In genomic region chr15:78148392-78149067, GRCh38 we compare ENCODE assay signal across 1 cellular context.
TF ChIP-seq lines count a peak whose summit lies in the region.

No MANE protein-coding gene starts in this region.

TF ChIP-seq in HepG2, 621 proteins besides CTCF, POLR2A, EP300 and RAD21:
- no peak for TF ChIP-seq MYNN (CRISPR knock-in tag; IDR thresholded peaks at IDR 0.05; ENCODE audit: low read depth)
- no peak for TF ChIP-seq DMAP1 (CRISPR knock-in tag; IDR thresholded peaks at IDR 0.05)
- TF ChIP-seq ZNF362 (CRISPR knock-in tag; IDR thresholded peaks at IDR 0.05; ENCODE audit: borderline replicate concordance), result 0 out of 2 replicates have a peak, but pooled peaks have one; percentile 14
- TF ChIP-seq CEBPG (CRISPR knock-in tag; IDR thresholded peaks at IDR 0.05), result 0 out of 2 replicates have a peak, but pooled peaks have one; percentile 24
- TF ChIP-seq BCL6 (CRISPR knock-in tag; IDR thresholded peaks at IDR 0.05), result peak; percentile 78
- peak; percentile 27; the same call in 1 of the 2 replicates for TF ChIP-seq CHD4 (IDR thresholded peaks at IDR 0.05; ENCODE audit: borderline replicate concordance, low read length)
- no peak for TF ChIP-seq DRAP1 (CRISPR knock-in tag; IDR thresholded peaks at IDR 0.05)
- no peak for TF ChIP-seq SATB2 (CRISPR knock-in tag; IDR thresholded peaks at IDR 0.05)
- TF ChIP-seq, protein P1, sequence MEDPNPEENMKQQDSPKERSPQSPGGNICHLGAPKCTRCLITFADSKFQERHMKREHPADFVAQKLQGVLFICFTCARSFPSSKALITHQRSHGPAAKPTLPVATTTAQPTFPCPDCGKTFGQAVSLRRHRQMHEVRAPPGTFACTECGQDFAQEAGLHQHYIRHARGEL (CRISPR knock-in tag; IDR thresholded peaks at IDR 0.05), result no peak
- TF ChIP-seq KAT7 (CRISPR knock-in tag; IDR thresholded peaks at IDR 0.05; ENCODE audit: borderline replicate concordance), result 0 out of 2 replicates have a peak, but pooled peaks have one; percentile 2
- 0 out of 2 replicates have a peak, but pooled peaks have one; percentile 22 for TF ChIP-seq ZNF335 (CRISPR knock-in tag; IDR thresholded peaks at IDR 0.05)
- TF ChIP-seq NCOR1 (IDR thresholded peaks at IDR 0.05; ENCODE audit: borderline replicate concordance, low read length), result 0 out of 2 replicates have a peak, but pooled peaks have one; percentile 33
- TF ChIP-seq ASH2L (IDR thresholded peaks at IDR 0.05; ENCODE audit: insufficient read length, low read depth, low read length), result peak; percentile 43
- TF ChIP-seq, protein P2, sequence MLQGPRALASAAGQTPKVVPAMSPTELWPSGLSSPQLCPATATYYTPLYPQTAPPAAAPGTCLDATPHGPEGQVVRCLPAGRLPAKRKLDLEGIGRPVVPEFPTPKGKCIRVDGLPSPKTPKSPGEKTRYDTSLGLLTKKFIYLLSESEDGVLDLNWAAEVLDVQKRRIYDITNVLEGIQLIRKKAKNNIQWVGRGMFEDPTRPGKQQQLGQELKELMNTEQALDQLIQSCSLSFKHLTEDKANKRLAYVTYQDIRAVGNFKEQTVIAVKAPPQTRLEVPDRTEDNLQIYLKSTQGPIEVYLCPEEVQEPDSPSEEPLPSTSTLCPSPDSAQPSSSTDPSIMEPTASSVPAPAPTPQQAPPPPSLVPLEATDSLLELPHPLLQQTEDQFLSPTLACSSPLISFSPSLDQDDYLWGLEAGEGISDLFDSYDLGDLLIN (CRISPR knock-in tag; IDR thresholded peaks at IDR 0.05; ENCODE audit: borderline replicate concordance), result no peak
- peak; percentile 1; the same call in 1 of the 2 replicates for TF ChIP-seq CEBPB (IDR thresholded peaks at IDR 0.05; ENCODE audit: borderline replicate concordance, low read depth, low read length)
- no peak for TF ChIP-seq FOXO4 (CRISPR knock-in tag; conservative IDR thresholded peaks at IDR 0.05)
- TF ChIP-seq, protein P3, sequence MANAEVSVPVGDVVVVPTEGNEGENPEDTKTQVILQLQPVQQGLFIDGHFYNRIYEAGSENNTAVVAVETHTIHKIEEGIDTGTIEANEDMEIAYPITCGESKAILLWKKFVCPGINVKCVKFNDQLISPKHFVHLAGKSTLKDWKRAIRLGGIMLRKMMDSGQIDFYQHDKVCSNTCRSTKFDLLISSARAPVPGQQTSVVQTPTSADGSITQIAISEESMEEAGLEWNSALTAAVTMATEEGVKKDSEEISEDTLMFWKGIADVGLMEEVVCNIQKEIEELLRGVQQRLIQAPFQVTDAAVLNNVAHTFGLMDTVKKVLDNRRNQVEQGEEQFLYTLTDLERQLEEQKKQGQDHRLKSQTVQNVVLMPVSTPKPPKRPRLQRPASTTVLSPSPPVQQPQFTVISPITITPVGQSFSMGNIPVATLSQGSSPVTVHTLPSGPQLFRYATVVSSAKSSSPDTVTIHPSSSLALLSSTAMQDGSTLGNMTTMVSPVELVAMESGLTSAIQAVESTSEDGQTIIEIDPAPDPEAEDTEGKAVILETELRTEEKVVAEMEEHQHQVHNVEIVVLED (CRISPR knock-in tag; IDR thresholded peaks at IDR 0.05; ENCODE audit: borderline replicate concordance), result peak; percentile 36; the same call in 1 of the 2 replicates
- TF ChIP-seq, protein P4, sequence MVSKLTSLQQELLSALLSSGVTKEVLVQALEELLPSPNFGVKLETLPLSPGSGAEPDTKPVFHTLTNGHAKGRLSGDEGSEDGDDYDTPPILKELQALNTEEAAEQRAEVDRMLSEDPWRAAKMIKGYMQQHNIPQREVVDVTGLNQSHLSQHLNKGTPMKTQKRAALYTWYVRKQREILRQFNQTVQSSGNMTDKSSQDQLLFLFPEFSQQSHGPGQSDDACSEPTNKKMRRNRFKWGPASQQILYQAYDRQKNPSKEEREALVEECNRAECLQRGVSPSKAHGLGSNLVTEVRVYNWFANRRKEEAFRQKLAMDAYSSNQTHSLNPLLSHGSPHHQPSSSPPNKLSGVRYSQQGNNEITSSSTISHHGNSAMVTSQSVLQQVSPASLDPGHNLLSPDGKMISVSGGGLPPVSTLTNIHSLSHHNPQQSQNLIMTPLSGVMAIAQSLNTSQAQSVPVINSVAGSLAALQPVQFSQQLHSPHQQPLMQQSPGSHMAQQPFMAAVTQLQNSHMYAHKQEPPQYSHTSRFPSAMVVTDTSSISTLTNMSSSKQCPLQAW (CRISPR knock-in tag; IDR thresholded peaks at IDR 0.05), result no peak
- TF ChIP-seq KDM3A (CRISPR knock-in tag; IDR thresholded peaks at IDR 0.05; ENCODE audit: low read depth), result no peak
- no peak for TF ChIP-seq ZSCAN25 (CRISPR knock-in tag; IDR thresholded peaks at IDR 0.05)
